ENCODE assay signal across 1 cellular context in genomic region chr20:16472045-16472872, GRCh38.
TF ChIP-seq lines count a peak whose summit lies in the region.

No MANE protein-coding gene starts in this region.

TF ChIP-seq in K562, 482 proteins besides CTCF, POLR2A, EP300 and RAD21 (continued from another document and continues in another):
- TF ChIP-seq, protein P1, sequence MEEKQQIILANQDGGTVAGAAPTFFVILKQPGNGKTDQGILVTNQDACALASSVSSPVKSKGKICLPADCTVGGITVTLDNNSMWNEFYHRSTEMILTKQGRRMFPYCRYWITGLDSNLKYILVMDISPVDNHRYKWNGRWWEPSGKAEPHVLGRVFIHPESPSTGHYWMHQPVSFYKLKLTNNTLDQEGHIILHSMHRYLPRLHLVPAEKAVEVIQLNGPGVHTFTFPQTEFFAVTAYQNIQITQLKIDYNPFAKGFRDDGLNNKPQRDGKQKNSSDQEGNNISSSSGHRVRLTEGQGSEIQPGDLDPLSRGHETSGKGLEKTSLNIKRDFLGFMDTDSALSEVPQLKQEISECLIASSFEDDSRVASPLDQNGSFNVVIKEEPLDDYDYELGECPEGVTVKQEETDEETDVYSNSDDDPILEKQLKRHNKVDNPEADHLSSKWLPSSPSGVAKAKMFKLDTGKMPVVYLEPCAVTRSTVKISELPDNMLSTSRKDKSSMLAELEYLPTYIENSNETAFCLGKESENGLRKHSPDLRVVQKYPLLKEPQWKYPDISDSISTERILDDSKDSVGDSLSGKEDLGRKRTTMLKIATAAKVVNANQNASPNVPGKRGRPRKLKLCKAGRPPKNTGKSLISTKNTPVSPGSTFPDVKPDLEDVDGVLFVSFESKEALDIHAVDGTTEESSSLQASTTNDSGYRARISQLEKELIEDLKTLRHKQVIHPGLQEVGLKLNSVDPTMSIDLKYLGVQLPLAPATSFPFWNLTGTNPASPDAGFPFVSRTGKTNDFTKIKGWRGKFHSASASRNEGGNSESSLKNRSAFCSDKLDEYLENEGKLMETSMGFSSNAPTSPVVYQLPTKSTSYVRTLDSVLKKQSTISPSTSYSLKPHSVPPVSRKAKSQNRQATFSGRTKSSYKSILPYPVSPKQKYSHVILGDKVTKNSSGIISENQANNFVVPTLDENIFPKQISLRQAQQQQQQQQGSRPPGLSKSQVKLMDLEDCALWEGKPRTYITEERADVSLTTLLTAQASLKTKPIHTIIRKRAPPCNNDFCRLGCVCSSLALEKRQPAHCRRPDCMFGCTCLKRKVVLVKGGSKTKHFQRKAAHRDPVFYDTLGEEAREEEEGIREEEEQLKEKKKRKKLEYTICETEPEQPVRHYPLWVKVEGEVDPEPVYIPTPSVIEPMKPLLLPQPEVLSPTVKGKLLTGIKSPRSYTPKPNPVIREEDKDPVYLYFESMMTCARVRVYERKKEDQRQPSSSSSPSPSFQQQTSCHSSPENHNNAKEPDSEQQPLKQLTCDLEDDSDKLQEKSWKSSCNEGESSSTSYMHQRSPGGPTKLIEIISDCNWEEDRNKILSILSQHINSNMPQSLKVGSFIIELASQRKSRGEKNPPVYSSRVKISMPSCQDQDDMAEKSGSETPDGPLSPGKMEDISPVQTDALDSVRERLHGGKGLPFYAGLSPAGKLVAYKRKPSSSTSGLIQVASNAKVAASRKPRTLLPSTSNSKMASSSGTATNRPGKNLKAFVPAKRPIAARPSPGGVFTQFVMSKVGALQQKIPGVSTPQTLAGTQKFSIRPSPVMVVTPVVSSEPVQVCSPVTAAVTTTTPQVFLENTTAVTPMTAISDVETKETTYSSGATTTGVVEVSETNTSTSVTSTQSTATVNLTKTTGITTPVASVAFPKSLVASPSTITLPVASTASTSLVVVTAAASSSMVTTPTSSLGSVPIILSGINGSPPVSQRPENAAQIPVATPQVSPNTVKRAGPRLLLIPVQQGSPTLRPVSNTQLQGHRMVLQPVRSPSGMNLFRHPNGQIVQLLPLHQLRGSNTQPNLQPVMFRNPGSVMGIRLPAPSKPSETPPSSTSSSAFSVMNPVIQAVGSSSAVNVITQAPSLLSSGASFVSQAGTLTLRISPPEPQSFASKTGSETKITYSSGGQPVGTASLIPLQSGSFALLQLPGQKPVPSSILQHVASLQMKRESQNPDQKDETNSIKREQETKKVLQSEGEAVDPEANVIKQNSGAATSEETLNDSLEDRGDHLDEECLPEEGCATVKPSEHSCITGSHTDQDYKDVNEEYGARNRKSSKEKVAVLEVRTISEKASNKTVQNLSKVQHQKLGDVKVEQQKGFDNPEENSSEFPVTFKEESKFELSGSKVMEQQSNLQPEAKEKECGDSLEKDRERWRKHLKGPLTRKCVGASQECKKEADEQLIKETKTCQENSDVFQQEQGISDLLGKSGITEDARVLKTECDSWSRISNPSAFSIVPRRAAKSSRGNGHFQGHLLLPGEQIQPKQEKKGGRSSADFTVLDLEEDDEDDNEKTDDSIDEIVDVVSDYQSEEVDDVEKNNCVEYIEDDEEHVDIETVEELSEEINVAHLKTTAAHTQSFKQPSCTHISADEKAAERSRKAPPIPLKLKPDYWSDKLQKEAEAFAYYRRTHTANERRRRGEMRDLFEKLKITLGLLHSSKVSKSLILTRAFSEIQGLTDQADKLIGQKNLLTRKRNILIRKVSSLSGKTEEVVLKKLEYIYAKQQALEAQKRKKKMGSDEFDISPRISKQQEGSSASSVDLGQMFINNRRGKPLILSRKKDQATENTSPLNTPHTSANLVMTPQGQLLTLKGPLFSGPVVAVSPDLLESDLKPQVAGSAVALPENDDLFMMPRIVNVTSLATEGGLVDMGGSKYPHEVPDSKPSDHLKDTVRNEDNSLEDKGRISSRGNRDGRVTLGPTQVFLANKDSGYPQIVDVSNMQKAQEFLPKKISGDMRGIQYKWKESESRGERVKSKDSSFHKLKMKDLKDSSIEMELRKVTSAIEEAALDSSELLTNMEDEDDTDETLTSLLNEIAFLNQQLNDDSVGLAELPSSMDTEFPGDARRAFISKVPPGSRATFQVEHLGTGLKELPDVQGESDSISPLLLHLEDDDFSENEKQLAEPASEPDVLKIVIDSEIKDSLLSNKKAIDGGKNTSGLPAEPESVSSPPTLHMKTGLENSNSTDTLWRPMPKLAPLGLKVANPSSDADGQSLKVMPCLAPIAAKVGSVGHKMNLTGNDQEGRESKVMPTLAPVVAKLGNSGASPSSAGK (IDR thresholded peaks at IDR 0.05), result 0 out of 2 replicates have a peak, but pooled peaks have one; percentile 36
- no peak for TF ChIP-seq PTRF (tag; IDR thresholded peaks at IDR 0.05)
- no peak for TF ChIP-seq ESRRB (CRISPR knock-in tag; IDR thresholded peaks at IDR 0.05; ENCODE audit: borderline replicate concordance)
- no peak for TF ChIP-seq NCOA2 (IDR thresholded peaks at IDR 0.05; ENCODE audit: partially characterized antibody in 2 of 2)
- TF ChIP-seq MAFG (tag; conservative IDR thresholded peaks at IDR 0.05), result peak; percentile 31; the same call in 1 of the 2 replicates
- no peak for TF ChIP-seq SMC3 (conservative IDR thresholded peaks at IDR 0.05; ENCODE audit: insufficient read depth, low read depth, low read length)
- TF ChIP-seq RFX5 (IDR thresholded peaks at IDR 0.05; ENCODE audit: low read depth, low read length), result no peak
- no peak for TF ChIP-seq ZNF12 (CRISPR knock-in tag; IDR thresholded peaks at IDR 0.05)
- peak; percentile 33 to 36; a peak in 1 of 4 replicates for TF ChIP-seq KDM1A (IDR thresholded peaks at IDR 0.05)
- TF ChIP-seq ZFX (CRISPR knock-in tag; IDR thresholded peaks at IDR 0.05), result peak; percentile 18; the same call in 1 of the 2 replicates
- peak; percentile 41 for TF ChIP-seq FOS (IDR thresholded peaks at IDR 0.05; ENCODE audit: extremely low read depth, insufficient read length)
- TF ChIP-seq ZSCAN32 (CRISPR knock-in tag; IDR thresholded peaks at IDR 0.05), result no peak
- peak; percentile 37 to 70; a peak in 3 of 4 replicates for TF ChIP-seq FOXA3 (CRISPR knock-in tag; conservative IDR thresholded peaks at IDR 0.05 in 1 of 2, IDR thresholded peaks at IDR 0.05 in 1 of 2)
- TF ChIP-seq ASH1L (IDR thresholded peaks at IDR 0.05; ENCODE audit: borderline replicate concordance, low read depth, partially characterized antibody), result no peak
- TF ChIP-seq ARID1B (IDR thresholded peaks at IDR 0.05), result peak; percentile 81
- TF ChIP-seq, protein P2, sequence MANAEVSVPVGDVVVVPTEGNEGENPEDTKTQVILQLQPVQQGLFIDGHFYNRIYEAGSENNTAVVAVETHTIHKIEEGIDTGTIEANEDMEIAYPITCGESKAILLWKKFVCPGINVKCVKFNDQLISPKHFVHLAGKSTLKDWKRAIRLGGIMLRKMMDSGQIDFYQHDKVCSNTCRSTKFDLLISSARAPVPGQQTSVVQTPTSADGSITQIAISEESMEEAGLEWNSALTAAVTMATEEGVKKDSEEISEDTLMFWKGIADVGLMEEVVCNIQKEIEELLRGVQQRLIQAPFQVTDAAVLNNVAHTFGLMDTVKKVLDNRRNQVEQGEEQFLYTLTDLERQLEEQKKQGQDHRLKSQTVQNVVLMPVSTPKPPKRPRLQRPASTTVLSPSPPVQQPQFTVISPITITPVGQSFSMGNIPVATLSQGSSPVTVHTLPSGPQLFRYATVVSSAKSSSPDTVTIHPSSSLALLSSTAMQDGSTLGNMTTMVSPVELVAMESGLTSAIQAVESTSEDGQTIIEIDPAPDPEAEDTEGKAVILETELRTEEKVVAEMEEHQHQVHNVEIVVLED (CRISPR knock-in tag; IDR thresholded peaks at IDR 0.05), result no peak
- TF ChIP-seq E2F1 (CRISPR knock-in tag; IDR thresholded peaks at IDR 0.05), result no peak
- TF ChIP-seq PTBP1 (IDR thresholded peaks at IDR 0.05; ENCODE audit: low read depth, low read length), result no peak
- TF ChIP-seq NONO (IDR thresholded peaks at IDR 0.05; ENCODE audit: low read depth in 2 of 2, low read length in 1 of 2), result no peak
- TF ChIP-seq EGR1 (conservative IDR thresholded peaks at IDR 0.05), result peak; percentile 66
- no peak for TF ChIP-seq SRSF7 (optimal IDR thresholded peaks at IDR 0.05; ENCODE audit: low read depth, low read length)
- no peak for TF ChIP-seq EWSR1 (IDR thresholded peaks at IDR 0.05; ENCODE audit: borderline replicate concordance, low read depth, partially characterized antibody)
- TF ChIP-seq ZFP36 (IDR thresholded peaks at IDR 0.05; ENCODE audit: low read depth, low read length, partially characterized antibody), result no peak
- peak; percentile 92 for TF ChIP-seq ATF3 (IDR thresholded peaks at IDR 0.05)
- TF ChIP-seq ATF3 (CRISPR knock-in tag; conservative IDR thresholded peaks at IDR 0.05), result peak; percentile 54; the same call in 1 of the 2 replicates
- TF ChIP-seq ZNF239 (CRISPR knock-in tag; IDR thresholded peaks at IDR 0.05), result no peak
- TF ChIP-seq SMARCA4 (IDR thresholded peaks at IDR 0.05), result peak; percentile 82
- TF ChIP-seq ZNF507 (tag; conservative IDR thresholded peaks at IDR 0.05), result no peak
- no peak for TF ChIP-seq CHAMP1 (IDR thresholded peaks at IDR 0.05)
- TF ChIP-seq, protein P3, sequence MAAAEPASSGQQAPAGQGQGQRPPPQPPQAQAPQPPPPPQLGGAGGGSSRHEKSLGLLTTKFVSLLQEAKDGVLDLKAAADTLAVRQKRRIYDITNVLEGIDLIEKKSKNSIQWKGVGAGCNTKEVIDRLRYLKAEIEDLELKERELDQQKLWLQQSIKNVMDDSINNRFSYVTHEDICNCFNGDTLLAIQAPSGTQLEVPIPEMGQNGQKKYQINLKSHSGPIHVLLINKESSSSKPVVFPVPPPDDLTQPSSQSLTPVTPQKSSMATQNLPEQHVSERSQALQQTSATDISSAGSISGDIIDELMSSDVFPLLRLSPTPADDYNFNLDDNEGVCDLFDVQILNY (CRISPR knock-in tag; IDR thresholded peaks at IDR 0.05), result no peak
- no peak for TF ChIP-seq HNRNPUL1 (IDR thresholded peaks at IDR 0.05; ENCODE audit: low read length)
- no peak for TF ChIP-seq ESRRA (IDR thresholded peaks at IDR 0.05; ENCODE audit: borderline replicate concordance, low read depth)
- TF ChIP-seq MYC (IDR thresholded peaks at IDR 0.05; ENCODE audit: low read depth, low read length), result peak; percentile 47; the same call in 1 of the 2 replicates
- no peak for TF ChIP-seq MYC (CRISPR knock-in tag; IDR thresholded peaks at IDR 0.05; ENCODE audit: borderline replicate concordance, low read depth)
- TF ChIP-seq RFX1 (IDR thresholded peaks at IDR 0.05), result peak; percentile 17; the same call in 1 of the 2 replicates
- no peak; the same call in none of the 2 replicates for TF ChIP-seq ZNF592 (IDR thresholded peaks at IDR 0.05)
- no peak for TF ChIP-seq ZZZ3 (IDR thresholded peaks at IDR 0.05)
